ENCODE assay signal across 1 cellular context in genomic region chr20:45359406-45360148, GRCh38.
TF ChIP-seq lines count a peak whose summit lies in the region.

No MANE protein-coding gene starts in this region.

TF ChIP-seq in HepG2, 621 proteins besides CTCF, POLR2A, EP300 and RAD21 (continued from another document and continues in another):
- TF ChIP-seq PBX3 (CRISPR knock-in tag; IDR thresholded peaks at IDR 0.05; ENCODE audit: borderline replicate concordance) (no peak), ZNF563 (CRISPR knock-in tag; IDR thresholded peaks at IDR 0.05) (no peak), RARA (CRISPR knock-in tag; IDR thresholded peaks at IDR 0.05) (peak; percentile 71), SNAPC4 (CRISPR knock-in tag; IDR thresholded peaks at IDR 0.05) (peak; percentile 41; the same call in 1 of the 2 replicates), ATF1 (CRISPR knock-in tag; IDR thresholded peaks at IDR 0.05) (peak; percentile 58; the same call in 1 of the 2 replicates), ZBTB21 (CRISPR knock-in tag; IDR thresholded peaks at IDR 0.05) (peak; percentile 70; the same call in 1 of the 2 replicates), NCOR1 (IDR thresholded peaks at IDR 0.05; ENCODE audit: borderline replicate concordance, low read length) (no peak; the same call in 1 of the 2 replicates), ZUFSP (CRISPR knock-in tag; IDR thresholded peaks at IDR 0.05; ENCODE audit: borderline replicate concordance) (no peak), ZNF775 (CRISPR knock-in tag; IDR thresholded peaks at IDR 0.05; ENCODE audit: borderline replicate concordance) (no peak), HOXA7 (CRISPR knock-in tag; IDR thresholded peaks at IDR 0.05) (no peak), ZNF878 (CRISPR knock-in tag; IDR thresholded peaks at IDR 0.05) (no peak), ATF2 (CRISPR knock-in tag; IDR thresholded peaks at IDR 0.05) (0 out of 2 replicates have a peak, but pooled peaks have one; percentile 85), ZNF619 (CRISPR knock-in tag; IDR thresholded peaks at IDR 0.05) (no peak), SP5 (CRISPR knock-in tag; IDR thresholded peaks at IDR 0.05; ENCODE audit: borderline replicate concordance, low read depth) (0 out of 2 replicates have a peak, but pooled peaks have one; percentile 39), MZF1 (CRISPR knock-in tag; IDR thresholded peaks at IDR 0.05; ENCODE audit: borderline replicate concordance) (0 out of 2 replicates have a peak, but pooled peaks have one; percentile 31), ZXDC (CRISPR knock-in tag; IDR thresholded peaks at IDR 0.05) (no peak; the same call in 1 of the 2 replicates), MED1 (CRISPR knock-in tag; IDR thresholded peaks at IDR 0.05) (peak; percentile 31; the same call in 1 of the 2 replicates), ARHGAP35 (CRISPR knock-in tag; IDR thresholded peaks at IDR 0.05; ENCODE audit: borderline replicate concordance) (no peak; the same call in 1 of the 2 replicates), ZNF530 (CRISPR knock-in tag; IDR thresholded peaks at IDR 0.05; ENCODE audit: low read depth) (0 out of 2 replicates have a peak, but pooled peaks have one; percentile 33), THAP8 (CRISPR knock-in tag; IDR thresholded peaks at IDR 0.05; ENCODE audit: borderline replicate concordance) (no peak), ZNF569 (CRISPR knock-in tag; IDR thresholded peaks at IDR 0.05; ENCODE audit: borderline replicate concordance) (no peak), THAP9 (CRISPR knock-in tag; IDR thresholded peaks at IDR 0.05; ENCODE audit: borderline replicate concordance) (no peak), ZNF703 (CRISPR knock-in tag; IDR thresholded peaks at IDR 0.05; ENCODE audit: borderline replicate concordance) (no peak), AGO2 (optimal IDR thresholded peaks at IDR 0.05; ENCODE audit: low read depth, low read length) (no peak), TGIF2 (CRISPR knock-in tag; IDR thresholded peaks at IDR 0.05) (no peak; the same call in 1 of the 2 replicates), TEAD3 (CRISPR knock-in tag; optimal IDR thresholded peaks at IDR 0.05; ENCODE audit: borderline replicate concordance) (peak; percentile 88), RXRB (CRISPR knock-in tag; IDR thresholded peaks at IDR 0.05; ENCODE audit: borderline replicate concordance) (no peak), PLSCR1 (CRISPR knock-in tag; IDR thresholded peaks at IDR 0.05; ENCODE audit: borderline replicate concordance) (no peak), ZNF382 (CRISPR knock-in tag; IDR thresholded peaks at IDR 0.05; ENCODE audit: borderline replicate concordance) (no peak), YY1 (IDR thresholded peaks at IDR 0.05; ENCODE audit: insufficient read depth, insufficient replicate concordance, low read depth, low read length) (no peak), ZNF549 (CRISPR knock-in tag; IDR thresholded peaks at IDR 0.05) (no peak), ZNF256 (CRISPR knock-in tag; conservative IDR thresholded peaks at IDR 0.05) (no peak; the same call in 1 of the 2 replicates), ZKSCAN5 (CRISPR knock-in tag; IDR thresholded peaks at IDR 0.05) (no peak), MAFG (CRISPR knock-in tag; IDR thresholded peaks at IDR 0.05) (no peak), ETV5 (CRISPR knock-in tag; IDR thresholded peaks at IDR 0.05; ENCODE audit: borderline replicate concordance) (peak; percentile 25; the same call in 1 of the 2 replicates), SPEN (CRISPR knock-in tag; IDR thresholded peaks at IDR 0.05; ENCODE audit: low read depth) (no peak), NFIB (CRISPR knock-in tag; IDR thresholded peaks at IDR 0.05; ENCODE audit: borderline replicate concordance) (no peak), SMARCE1 (IDR thresholded peaks at IDR 0.05; ENCODE audit: borderline replicate concordance) (no peak), ZSCAN5A (CRISPR knock-in tag; IDR thresholded peaks at IDR 0.05; ENCODE audit: borderline replicate concordance) (no peak)
